In the genomic region with DNA sequence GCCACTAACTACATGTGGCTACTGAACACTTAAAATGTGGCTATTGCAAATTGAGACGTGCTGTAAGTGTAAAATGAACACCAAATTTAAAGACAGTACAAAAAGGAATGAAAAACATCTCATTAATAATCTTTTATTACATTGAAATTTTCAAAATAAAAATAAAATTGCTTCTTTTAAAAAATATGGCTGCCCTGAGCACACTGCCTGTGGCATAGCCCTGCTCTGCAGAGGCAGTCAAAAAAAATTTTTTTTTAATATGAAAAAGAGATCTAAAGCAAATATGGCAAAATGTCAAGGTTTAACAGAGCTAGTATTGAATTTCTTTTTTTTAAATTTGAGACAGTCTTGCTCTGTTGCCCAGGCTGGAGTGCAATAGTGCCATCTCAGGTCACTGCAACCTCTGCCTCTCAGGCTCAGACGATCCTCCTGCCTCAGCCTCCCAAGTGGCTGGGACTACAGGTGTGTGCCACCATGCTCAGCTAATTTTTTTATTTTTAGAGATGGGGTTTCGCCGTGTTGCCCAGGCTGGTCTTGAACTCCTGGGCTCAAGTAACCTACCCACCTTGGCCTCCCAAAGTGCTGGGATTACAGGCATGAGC, we compare ENCODE assay signal across 10 cellular contexts. TPM values are rescaled to one million over a fixed set of nuclear protein-coding genes. Genes with fewer than 3 reads are reported as not detected.
DNase-seq lines count a peak whose midpoint lies in the region; ATAC-seq and TF ChIP-seq lines count a peak whose summit lies in the region.
"Had no signal": no experiment of that assay in that cellular context is flagged by ENCODE, and none has a peak within 500 bp of the region (broad histone marks: within the 10 kb centered on the region; RNA-seq: fewer than 3 reads in every experiment).

No MANE protein-coding gene starts in this region.

- CTCF ChIA-PET in GM10248 (lab: Yijun Ruan, JAX), result interaction anchor here (0.6 to 14.0 kb wide), 15 partner anchors 9 to 228 kb away, joined by 3 to 166 read pairs (median 5); a partner anchor contains a TSS

- H3K27me3 ChIP-seq in esophagus muscularis mucosa, result no peaks in the 10 kb centered on the region

- H3K9me3 Mint-ChIP-seq in naive B cell, result no peaks in the 10 kb centered on the region
- H3K9me3 Mint-ChIP-seq: activated CD4-positive, alpha-beta T cell treated with anti-CD3 and anti-CD28 coated beads, Interleukin-2, amount 10 ng/mL, durations not matched to agents 7 days and 5 days had no signal

- H3K4me3 Mint-ChIP-seq in naive B cell, result no peak overlapping the region
- H3K4me3 Mint-ChIP-seq: activated CD4-positive, alpha-beta T cell treated with anti-CD3 and anti-CD28 coated beads, Interleukin-2, amount 10 ng/mL, durations not matched to agents 7 days and 5 days had no signal

- H3K27ac Mint-ChIP-seq in naive B cell, result no peak overlapping the region
- H3K27ac Mint-ChIP-seq: activated CD4-positive, alpha-beta T cell treated with anti-CD3 and anti-CD28 coated beads, Interleukin-2, amount 10 ng/mL, durations not matched to agents 7 days and 5 days had no signal

- POLR2A ChIA-PET in GM10248 (lab: Yijun Ruan, JAX), result no interaction called here

- no peaks in the 10 kb centered on the region for H3K9me3 ChIP-seq in esophagus muscularis mucosa

- TF ChIP-seq EP300 in esophagus muscularis mucosa (IDR thresholded peaks at IDR 0.05), result no peak

- H3K27me3 Mint-ChIP-seq in naive B cell, result no peaks in the 10 kb centered on the region
- H3K27me3 Mint-ChIP-seq: activated CD4-positive, alpha-beta T cell treated with anti-CD3 and anti-CD28 coated beads, Interleukin-2, amount 10 ng/mL, durations not matched to agents 7 days and 5 days had no signal

- TF ChIP-seq POLR2A in esophagus muscularis mucosa (IDR thresholded peaks at IDR 0.05; ENCODE audit: low read depth), result no peak

- H3K4me1 ChIP-seq in esophagus muscularis mucosa, result peaks cover 0 to 4% (median 2%) of the 10 kb centered on the region in 4 donors

- H3K36me3 Mint-ChIP-seq in naive B cell, result peaks cover 2 to 9% of the 10 kb centered on the region in 2 donors

- DNase-seq in naive B cell (no peak), NCI-H2029 (lab: John Stamatoyannopoulos, UW) (no peak), esophagus muscularis mucosa (ENCODE audit: extremely low spot score) (no peak), GM10248 (ENCODE audit: extremely low spot score) (no peak), putamen (ENCODE audit: low spot score) (no peak)

- peaks cover 0 to 5% (median 0%) of the 10 kb centered on the region in 4 donors for H3K36me3 ChIP-seq in esophagus muscularis mucosa

- H3K4me3 ChIP-seq in esophagus muscularis mucosa, result no peak overlapping the region
- H3K4me3 ChIP-seq: skin epidermis had no signal

- H3K4me1 Mint-ChIP-seq in naive B cell, result peaks cover 0 to 3% (median 0%) of the 10 kb centered on the region in 3 donors

- no peak overlapping the region for H3K27ac ChIP-seq in esophagus muscularis mucosa (replicated peaks in 1 of 4)
- H3K27ac ChIP-seq: skin epidermis had no signal

- TF ChIP-seq CTCF in esophagus muscularis mucosa (IDR thresholded peaks at IDR 0.05) (peak in 1 of 3 experiments; percentile 3), GM10248 (IDR thresholded peaks at IDR 0.05; ENCODE audit: control extremely low read depth, extremely low read depth, low read depth, missing control alignments) (no peak)

- 60% methylated on average over 4 of the region's 4 CpGs for WGBS in esophagus muscularis mucosa

- intact Hi-C loops in esophagus muscularis mucosa (cut with DNase I), result loop anchor here (1.0 to 5.0 kb wide), 2 partner anchors 50 to 227 kb away; a partner anchor contains a TSS

- ATAC-seq in GM18907 (IDR thresholded peaks at IDR 0.05; ENCODE audit: unreplicated experiment) (peak; percentile 39), GM21737 (IDR thresholded peaks at IDR 0.05; ENCODE audit: unreplicated experiment) (peak; percentile 37), HG03442 (IDR thresholded peaks at IDR 0.05; ENCODE audit: unreplicated experiment) (peak; percentile 9), naive B cell (ENCODE audit: low read depth in 2 of 2) (peak; percentile 21 to 36)

RNA-seq across cellular contexts. Expression of a gene that starts 25.6 kb away (rescaled TPM):
- 10 to 100 TPM in 2 of 6 donors, 1 to 10 TPM in 4; 8.5 to 13.7 (median 9.2) TPM for polyA plus RNA-seq in naive B cell (ENCODE audit: low read depth in 6 of 6)
- total RNA-seq in esophagus muscularis mucosa, result 10 to 100 TPM in 3 of 4 donors, 1 to 10 TPM in 1; 8.5 to 13.8 (median 11.1) TPM

RNA-seq across cellular contexts. Expression of a gene that starts 49.8 kb away (rescaled TPM):
- polyA plus RNA-seq in naive B cell (ENCODE audit: low read depth in 6 of 6), result 1 to 10 TPM; 1.3 to 4.7 (median 3.8) TPM
- 1 to 10 TPM; 4.0 to 6.2 (median 5.5) TPM for total RNA-seq in esophagus muscularis mucosa
